Comparison of ENCODE assay signal across 8 cellular contexts in the genomic region with DNA sequence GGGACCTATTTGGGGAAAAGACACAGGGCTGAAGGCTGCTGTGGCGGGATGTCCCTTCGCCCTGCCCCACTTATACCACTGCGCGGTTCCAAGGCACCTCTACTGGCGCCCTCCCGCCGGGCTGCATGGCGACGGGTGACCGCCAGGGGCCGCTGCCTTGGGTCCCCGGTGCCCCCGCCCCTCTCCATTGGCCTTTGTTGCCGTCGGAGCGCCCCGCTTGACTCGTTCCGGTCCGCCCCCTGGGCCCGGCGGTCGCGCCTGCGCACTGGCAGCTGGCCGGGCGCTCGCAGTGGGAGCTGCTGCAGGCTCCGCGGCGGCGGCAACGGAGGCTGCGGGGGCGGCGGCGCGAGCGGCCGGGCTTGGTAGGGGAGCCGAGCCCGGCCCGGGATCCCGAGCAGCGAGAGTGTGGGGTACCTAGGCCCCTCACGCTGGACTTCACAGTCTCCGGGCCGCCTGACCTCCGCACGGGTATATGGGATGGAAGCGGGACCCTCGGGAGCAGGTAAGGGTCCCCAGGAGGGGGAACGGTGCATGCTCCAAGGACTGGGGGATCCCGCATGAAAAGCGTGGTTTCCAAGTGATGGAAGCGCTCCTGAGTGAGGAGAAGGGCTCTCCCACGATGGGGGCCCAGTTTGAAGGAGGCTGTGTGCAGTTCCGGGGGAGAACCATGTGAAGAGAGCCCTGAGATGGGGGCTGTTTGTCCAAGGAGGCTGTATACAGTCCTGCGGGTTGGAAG. TPM values are rescaled to one million over a fixed set of nuclear protein-coding genes. Genes with fewer than 3 reads are reported as not detected.
DNase-seq lines count a peak whose midpoint lies in the region; TF ChIP-seq lines count a peak whose summit lies in the region.

TSS of gene AGO1 (plus strand) at position 265 of the 736 bp plus-strand sequence. CDS start at position 478, 213 bp downstream.

- peak within 1 kb of the TSS; percentile 77 for H2BK15ac ChIP-seq in neuronal stem cell (ENCODE audit: low read length)

- no peaks in the 10 kb centered on the region for H3K9me3 ChIP-seq in SJSA1 (replicated peaks)
- no peaks in the 10 kb centered on the region for H3K9me3 ChIP-seq in neuronal stem cell (replicated peaks in 1 of 2; ENCODE audit: control insufficient read depth in 2 of 2, insufficient read depth in 1 of 2, low read depth in 1 of 2, low read length in 2 of 2)
- no peaks in the 10 kb centered on the region for H3K9me3 ChIP-seq in subcutaneous abdominal adipose tissue (ENCODE audit: control insufficient read depth in 5 of 5, low read length in 5 of 5)

- peaks cover 4% of the 10 kb centered on the region; the same call in 1 of the 2 replicates for H3K4me1 ChIP-seq in SJSA1 (replicated peaks)
- peaks cover 28 to 37% of the 10 kb centered on the region in 2 donors for H3K4me1 ChIP-seq in neuronal stem cell (ENCODE audit: control insufficient read depth in 2 of 2, insufficient read depth in 1 of 2, low read depth in 1 of 2, low read length in 2 of 2)
- H3K4me1 ChIP-seq in subcutaneous abdominal adipose tissue (ENCODE audit: control insufficient read depth in 5 of 5, insufficient read depth in 5 of 5, low read length in 5 of 5) = peaks cover 2 to 33% (median 24%) of the 10 kb centered on the region in 5 donors

- H3K27me3 ChIP-seq in GM06990 (replicated peaks; ENCODE audit: control insufficient read depth, insufficient read depth, low read length) (no peaks in the 10 kb centered on the region), SJSA1 (replicated peaks) (no peaks in the 10 kb centered on the region), neuronal stem cell (ENCODE audit: control insufficient read depth in 3 of 3, insufficient read depth in 3 of 3, low read depth in 1 of 3, low read length in 3 of 3) (no peaks in the 10 kb centered on the region), subcutaneous abdominal adipose tissue (ENCODE audit: control insufficient read depth in 5 of 5, insufficient read depth in 4 of 5, low read length in 5 of 5) (no peaks in the 10 kb centered on the region)

- no peak within 1 kb of the TSS for H2BK12ac ChIP-seq in neuronal stem cell (ENCODE audit: low read length)

- peak within 1 kb of the TSS; percentile 98 for H3K18ac ChIP-seq in neuronal stem cell (ENCODE audit: low read length)

- H3K79me1 ChIP-seq in neuronal stem cell (ENCODE audit: low read depth, low read length) = peaks cover 6% of the 10 kb centered on the region

- H3K9ac ChIP-seq in neuronal stem cell (ENCODE audit: low read depth, low read length, poor library complexity) = peak within 1 kb of the TSS; percentile 93
- peak within 1 kb of the TSS; percentile 66 to 97 (median 90) for H3K9ac ChIP-seq in subcutaneous abdominal adipose tissue (ENCODE audit: low read length in 5 of 5)

- H3K27ac ChIP-seq in SJSA1 (no peak within 1 kb of the TSS), neuronal stem cell (replicated peaks; ENCODE audit: low read length) (peak within 1 kb of the TSS; percentile 54), subcutaneous abdominal adipose tissue (ENCODE audit: low read depth, low read length) (peak within 1 kb of the TSS; percentile 61)

- H3K4ac ChIP-seq in neuronal stem cell (ENCODE audit: low read length) = peak within 1 kb of the TSS; percentile 2

- H2AFZ ChIP-seq in neuronal stem cell (ENCODE audit: low read length) = peak within 1 kb of the TSS; percentile 84

- H3K36me3 ChIP-seq in GM06990 (ENCODE audit: control insufficient read depth, insufficient read depth, low read length) = no peaks in the 10 kb centered on the region
- H3K36me3 ChIP-seq in SJSA1 = no peaks in the 10 kb centered on the region
- H3K36me3 ChIP-seq in neuronal stem cell (replicated peaks in 1 of 2; ENCODE audit: control insufficient read depth in 2 of 2, insufficient read depth in 2 of 2, low read length in 2 of 2) = peaks cover 0 to under 1% of the 10 kb centered on the region in 2 donors
- H3K36me3 ChIP-seq in subcutaneous abdominal adipose tissue (ENCODE audit: control insufficient read depth in 5 of 5, insufficient read depth in 5 of 5, low read length in 5 of 5) = no peaks in the 10 kb centered on the region

- H2BK120ac ChIP-seq in neuronal stem cell (ENCODE audit: low read depth, low read length) = no peak within 1 kb of the TSS

- peak within 1 kb of the TSS; percentile 32 for H2AK5ac ChIP-seq in neuronal stem cell (ENCODE audit: low read depth, low read length)

- DNase-seq in GM06990 (ENCODE audit: extremely low read depth, insufficient read length) (peak; percentile 97), HFF-Myc (ENCODE audit: extremely low read depth, low read depth) (peak; percentile 62), MV-4-11 (lab: John Stamatoyannopoulos, UW) (peak; percentile 82), SJSA1 (ENCODE audit: low read depth in 1 of 2, low spot score in 2 of 2) (peak; percentile 83 to 95), foreskin melanocyte (peak; percentile 80), neuronal stem cell (ENCODE audit: low spot score) (peak; percentile 92)
- DNase-seq in activated naive CD4-positive, alpha-beta T cell (lab: John Stamatoyannopoulos, UW) = peak; percentile 93 to 97 (median 96)

- H3K23ac ChIP-seq in neuronal stem cell (ENCODE audit: low read depth, low read length, poor library complexity) = peak within 1 kb of the TSS; percentile 90

- H4K91ac ChIP-seq in neuronal stem cell (ENCODE audit: low read depth, low read length, poor library complexity) = peak within 1 kb of the TSS; percentile 45

- H4K8ac ChIP-seq in neuronal stem cell (ENCODE audit: low read depth, low read length) = no peak within 1 kb of the TSS

- no CpG with 5 or more reads among the region's 59 CpGs for WGBS in neuronal stem cell (ENCODE audit: extremely low coverage in 2 of 2, insufficient read length in 2 of 2, insufficient replicate concordance in 1 of 2), 2 donors

- H3K4me2 ChIP-seq in neuronal stem cell (ENCODE audit: insufficient read depth, low read length, poor library complexity, severe bottlenecking) = peak within 1 kb of the TSS; percentile 81

- H3K14ac ChIP-seq in neuronal stem cell (ENCODE audit: low read length) = no peak within 1 kb of the TSS

- peak within 1 kb of the TSS; percentile 69 for H2BK5ac ChIP-seq in neuronal stem cell (ENCODE audit: low read length)

- peak; percentile 92 for TF ChIP-seq CTCF in GM06990 (IDR thresholded peaks at IDR 0.05; ENCODE audit: insufficient read depth, low read length, poor library complexity, severe bottlenecking)
- TF ChIP-seq CTCF in HFF-Myc (IDR thresholded peaks at IDR 0.05; ENCODE audit: low read depth, low read length, missing control alignments) = peak; percentile 86

- H3K4me3 ChIP-seq in GM06990 (replicated peaks; ENCODE audit: low read depth, low read length) (peak within 1 kb of the TSS; percentile 99), HFF-Myc (replicated peaks; ENCODE audit: low read depth, low read length) (peak within 1 kb of the TSS; percentile 100), SJSA1 (peak within 1 kb of the TSS; percentile 84), neuronal stem cell (ENCODE audit: low read length in 2 of 2) (peak within 1 kb of the TSS; percentile 95 to 98), subcutaneous abdominal adipose tissue (ENCODE audit: low read depth in 1 of 5, low read length in 5 of 5) (peak within 1 kb of the TSS; percentile 92 to 100 (median 99))

RNA-seq across cellular contexts. Expression of gene AGO1, which starts in this region (rescaled TPM):
- total RNA-seq in SJSA1 (2014; rRNA removed; shearing (Covaris generic)) = 3.4 and 7.9 TPM in 2 replicates
- polyA plus RNA-seq in neuronal stem cell (2013, experiment 1 of 2) = 9.7 TPM
- polyA plus RNA-seq in neuronal stem cell (2013, experiment 2 of 2) = 10.2 TPM
